ENCODE assay signal across 19 cellular contexts in genomic region chr5:113027015-113027414, GRCh38.
"Had no signal": no experiment of that assay in that cellular context is flagged by ENCODE, and none has a peak within 500 bp of the region (broad histone marks: within the 10 kb centered on the region; RNA-seq: fewer than 3 reads in every experiment).

No MANE protein-coding gene starts in this region.

- H3K9me3 Mint-ChIP-seq: activated B cell treated with CpG ODN at 0.5 μM for 24 hours; activated CD4-positive, alpha-beta memory T cell treated with anti-CD3 and anti-CD28 coated beads, Interleukin-2, amount 10 ng/mL, durations not matched to agents 7 days and 5 days; activated T-helper 17 cell treated with anti-CD3 and anti-CD28 coated beads, Interleukin-2, amount 50 U/mL, for 72 hours; naive B cell; stimulated activated naive CD8-positive, alpha-beta T cell treated with anti-CD3 and anti-CD28 coated beads, Interleukin-15, Interleukin-2, amounts not matched to agents 100 ng/mL and 50 ng/mL, for 24 hours; T-helper 1 cell treated with Interleukin-12 subunit alpha and Interleukin-12 subunit beta and Interleukin-4 antibody, amounts not matched to agents 30 μg/mL and 1 μg/mL, for 36 hours had no signal

- ATAC-seq: activated CD8-positive, alpha-beta memory T cell treated with anti-CD3 and anti-CD28 coated beads, Interleukin-2, amount 10 ng/mL, durations not matched to agents 7 days and 5 days; body of pancreas; mucosa of descending colon; psoas muscle; right cardiac atrium had no signal

- H3K27ac ChIP-seq: body of pancreas, psoas muscle had no signal

- H3K27me3 ChIP-seq: body of pancreas had no signal

- H3K4me3 Mint-ChIP-seq: activated B cell treated with CpG ODN at 0.5 μM for 24 hours; activated CD4-positive, alpha-beta memory T cell treated with anti-CD3 and anti-CD28 coated beads, Interleukin-2, amount 10 ng/mL, durations not matched to agents 7 days and 5 days; activated CD8-positive, alpha-beta memory T cell treated with anti-CD3 and anti-CD28 coated beads, Interleukin-2, amount 10 ng/mL, durations not matched to agents 7 days and 5 days; activated T-helper 17 cell treated with anti-CD3 and anti-CD28 coated beads, Interleukin-2, amount 50 U/mL, for 72 hours; naive B cell; stimulated activated naive CD8-positive, alpha-beta T cell treated with anti-CD3 and anti-CD28 coated beads, Interleukin-15, Interleukin-2, amounts not matched to agents 100 ng/mL and 50 ng/mL, for 24 hours; T-helper 1 cell treated with Interleukin-12 subunit alpha and Interleukin-12 subunit beta and Interleukin-4 antibody, amounts not matched to agents 30 μg/mL and 1 μg/mL, for 36 hours had no signal

- H3K27ac Mint-ChIP-seq: activated B cell treated with CpG ODN at 0.5 μM for 24 hours; activated CD4-positive, alpha-beta memory T cell treated with anti-CD3 and anti-CD28 coated beads, Interleukin-2, amount 10 ng/mL, durations not matched to agents 7 days and 5 days; activated CD8-positive, alpha-beta memory T cell treated with anti-CD3 and anti-CD28 coated beads, Interleukin-2, amount 10 ng/mL, durations not matched to agents 7 days and 5 days; activated T-helper 17 cell treated with anti-CD3 and anti-CD28 coated beads, Interleukin-2, amount 50 U/mL, for 72 hours; stimulated activated naive CD8-positive, alpha-beta T cell treated with anti-CD3 and anti-CD28 coated beads, Interleukin-15, Interleukin-2, amounts not matched to agents 100 ng/mL and 50 ng/mL, for 24 hours; T-helper 1 cell treated with Interleukin-12 subunit alpha and Interleukin-12 subunit beta and Interleukin-4 antibody, amounts not matched to agents 30 μg/mL and 1 μg/mL, for 36 hours had no signal

- H3K27me3 Mint-ChIP-seq: activated B cell treated with CpG ODN at 0.5 μM for 24 hours; activated CD4-positive, alpha-beta memory T cell treated with anti-CD3 and anti-CD28 coated beads, Interleukin-2, amount 10 ng/mL, durations not matched to agents 7 days and 5 days; activated CD8-positive, alpha-beta memory T cell treated with anti-CD3 and anti-CD28 coated beads, Interleukin-2, amount 10 ng/mL, durations not matched to agents 7 days and 5 days; activated T-helper 17 cell treated with anti-CD3 and anti-CD28 coated beads, Interleukin-2, amount 50 U/mL, for 72 hours; naive B cell; stimulated activated naive CD8-positive, alpha-beta T cell treated with anti-CD3 and anti-CD28 coated beads, Interleukin-15, Interleukin-2, amounts not matched to agents 100 ng/mL and 50 ng/mL, for 24 hours had no signal

- H3K9me3 ChIP-seq: body of pancreas, mucosa of descending colon, psoas muscle had no signal

- H3K4me3 ChIP-seq: body of pancreas, mucosa of descending colon, psoas muscle had no signal

- DNase-seq: activated B cell treated with CpG ODN at 0.5 μM for 24 hours; activated CD4-positive, alpha-beta memory T cell treated with anti-CD3 and anti-CD28 coated beads, Interleukin-2, amount 10 ng/mL, durations not matched to agents 7 days and 5 days; activated CD4-positive, alpha-beta T cell treated with anti-CD3 and anti-CD28 coated beads for 48 hours; activated CD8-positive, alpha-beta memory T cell treated with anti-CD3 and anti-CD28 coated beads, Interleukin-2, amount 10 ng/mL, durations not matched to agents 7 days and 5 days; activated naive CD4-positive, alpha-beta T cell; body of pancreas; caudate nucleus; erythroblast; mesenchymal stem cell; mucosa of descending colon; naive B cell; occipital lobe; psoas muscle; right cardiac atrium; stimulated activated CD4-positive, alpha-beta T cell treated with anti-CD3 and anti-CD28 coated beads, Interleukin-2, amount 100 ng/mL, for 24 hours; trophoblast cell had no signal

- H3K4me1 ChIP-seq: body of pancreas, psoas muscle had no signal
